16 cellular contexts compared by ENCODE assay signal in genomic region chr9:22241024-22241423, GRCh38.
A peak's percentile ranks its signal among the peaks of the same experiment; 100 is the strongest.
DNase-seq lines count a peak whose midpoint lies in the region; ATAC-seq, FAIRE-seq and TF ChIP-seq lines count a peak whose summit lies in the region.
"Had no signal": no experiment of that assay in that cellular context is flagged by ENCODE, and none has a peak within 500 bp of the region (broad histone marks: within the 10 kb centered on the region; RNA-seq: fewer than 3 reads in every experiment).

No MANE protein-coding gene starts in this region.

- H3K36me3 Mint-ChIP-seq in activated T-cell treated with anti-CD3 and anti-CD28 coated beads, Interleukin-2, amount 50 U/mL, for 72 hours (ENCODE audit: insufficient read depth in 2 of 2), result no peaks in the 10 kb centered on the region
- H3K36me3 Mint-ChIP-seq in stimulated activated naive B cell treated with anti-CD40 and anti-IgM and Interleukin-4, amounts not matched to agents 10 μg/mL and 1 μg/mL and 100 μg/mL, for 72 hours, result no peaks in the 10 kb centered on the region
- H3K36me3 Mint-ChIP-seq: T-cell had no signal

- H3K27ac Mint-ChIP-seq in activated T-cell treated with anti-CD3 and anti-CD28 coated beads, Interleukin-2, amount 50 U/mL, for 72 hours, result no peak overlapping the region
- H3K27ac Mint-ChIP-seq in stimulated activated naive B cell treated with anti-CD40 and anti-IgM and Interleukin-4, amounts not matched to agents 10 μg/mL and 1 μg/mL and 100 μg/mL, for 72 hours, result peak overlapping the region; percentile 1
- H3K27ac Mint-ChIP-seq: T-cell had no signal

- peak overlapping the region; percentile 46 for H3K9ac ChIP-seq in MM.1S (ENCODE audit: low read length)

- no peaks in the 10 kb centered on the region for H4K20me1 ChIP-seq in MM.1S (ENCODE audit: insufficient read depth, low read length)

- peak; percentile 24 to 32 for ATAC-seq in activated T-cell treated with anti-CD3 and anti-CD28 coated beads, Interleukin-2, amount 50 U/mL, for 72 hours (replicated peaks in 1 of 2)
- peak; percentile 35 for ATAC-seq in stimulated activated naive B cell treated with anti-CD40 and anti-IgM and Interleukin-4, amounts not matched to agents 10 μg/mL and 1 μg/mL and 100 μg/mL, for 72 hours (replicated peaks)
- ATAC-seq in HG03039 (IDR thresholded peaks at IDR 0.05; ENCODE audit: unreplicated experiment), result no peak

- no peaks in the 10 kb centered on the region for H3K9me2 ChIP-seq in MM.1S (replicated peaks; ENCODE audit: insufficient read depth, low read length)

- no peak overlapping the region for H3K4me3 Mint-ChIP-seq in activated T-cell treated with anti-CD3 and anti-CD28 coated beads, Interleukin-2, amount 50 U/mL, for 72 hours
- peak overlapping the region in 1 of 2 donors; percentile 20 for H3K4me3 Mint-ChIP-seq in stimulated activated naive B cell treated with anti-CD40 and anti-IgM and Interleukin-4, amounts not matched to agents 10 μg/mL and 1 μg/mL and 100 μg/mL, for 72 hours
- H3K4me3 Mint-ChIP-seq: neural crest cell, T-cell had no signal

- H3K27me3 ChIP-seq in MM.1S (replicated peaks; ENCODE audit: insufficient read depth, low read length) (no peaks in the 10 kb centered on the region), bronchial epithelial cell (ENCODE audit: control insufficient read depth, insufficient read depth, low read length) (no peaks in the 10 kb centered on the region)
- H3K27me3 ChIP-seq: dorsolateral prefrontal cortex had no signal

- H3K9me3 Mint-ChIP-seq in activated T-cell treated with anti-CD3 and anti-CD28 coated beads, Interleukin-2, amount 50 U/mL, for 72 hours, result no peaks in the 10 kb centered on the region
- no peaks in the 10 kb centered on the region for H3K9me3 Mint-ChIP-seq in stimulated activated naive B cell treated with anti-CD40 and anti-IgM and Interleukin-4, amounts not matched to agents 10 μg/mL and 1 μg/mL and 100 μg/mL, for 72 hours
- H3K9me3 Mint-ChIP-seq: neural crest cell, T-cell had no signal

- H3K36me3 ChIP-seq in MM.1S (replicated peaks; ENCODE audit: insufficient read depth, low read length), result no peaks in the 10 kb centered on the region
- no peaks in the 10 kb centered on the region for H3K36me3 ChIP-seq in bronchial epithelial cell (ENCODE audit: control insufficient read depth, insufficient read depth, low read length)

- H3K4me3 ChIP-seq in MM.1S (ENCODE audit: low read length) (no peak overlapping the region; the same call in 1 of the 2 replicates), bronchial epithelial cell (ENCODE audit: low read depth, low read length) (no peak overlapping the region)
- H3K4me3 ChIP-seq: dorsolateral prefrontal cortex had no signal

- no peak for TF ChIP-seq CTCF in MM.1S (IDR thresholded peaks at IDR 0.05; ENCODE audit: low read length)
- no peak for TF ChIP-seq CTCF in bronchial epithelial cell (IDR thresholded peaks at IDR 0.05; ENCODE audit: insufficient read depth, low read length, severe bottlenecking)

- DNase-seq in activated T-cell treated with anti-CD3 and anti-CD28 coated beads, Interleukin-2, amount 50 U/mL, for 72 hours, result no peak
- no peak for DNase-seq in activated T-cell treated with anti-CD3 and anti-CD28 coated beads, Interleukin-2, amount 50 U/mL, for 48 hours
- DNase-seq in MM.1S (no peak), bronchial epithelial cell (ENCODE audit: low read depth) (peak; percentile 42), NCI-H2196 (lab: John Stamatoyannopoulos, UW; ENCODE audit: unreplicated experiment) (no peak), mesenteric fat pad (ENCODE audit: low spot score) (no peak)
- no peak for DNase-seq in stimulated activated naive B cell treated with anti-CD40 and anti-IgM and Interleukin-4, amounts not matched to agents 10 μg/mL and 1 μg/mL and 100 μg/mL, for 72 hours
- DNase-seq: activated CD4-positive, alpha-beta T cell treated with anti-CD3 and anti-CD28 coated beads for 1 hour; activated T-cell treated with anti-CD3 and anti-CD28 coated beads, Interleukin-2, amount 50 U/mL, for 1 hour; aorta; dorsolateral prefrontal cortex; NCI-H1105 treated with DMSO at 0.1 percent for 48 hours; T-cell had no signal

- H3K79me2 ChIP-seq in MM.1S (ENCODE audit: low read length), result no peaks in the 10 kb centered on the region

- no peak for FAIRE-seq in bronchial epithelial cell (lab: Jason Lieb, UNC)
- FAIRE-seq: D721Med had no signal

- H3K27ac ChIP-seq in MM.1S (ENCODE audit: low read length), result peak overlapping the region; percentile 96
- H3K27ac ChIP-seq: dorsolateral prefrontal cortex had no signal

- H3K27me3 Mint-ChIP-seq in activated T-cell treated with anti-CD3 and anti-CD28 coated beads, Interleukin-2, amount 50 U/mL, for 72 hours (ENCODE audit: low read depth), result peaks cover 43% of the 10 kb centered on the region
- H3K27me3 Mint-ChIP-seq in stimulated activated naive B cell treated with anti-CD40 and anti-IgM and Interleukin-4, amounts not matched to agents 10 μg/mL and 1 μg/mL and 100 μg/mL, for 72 hours, result no peaks in the 10 kb centered on the region
- H3K27me3 Mint-ChIP-seq: T-cell had no signal

- peaks cover 52% of the 10 kb centered on the region for H3K4me1 Mint-ChIP-seq in activated T-cell treated with anti-CD3 and anti-CD28 coated beads, Interleukin-2, amount 50 U/mL, for 72 hours (ENCODE audit: low read depth)
- peaks cover 47 to 77% of the 10 kb centered on the region in 2 donors for H3K4me1 Mint-ChIP-seq in stimulated activated naive B cell treated with anti-CD40 and anti-IgM and Interleukin-4, amounts not matched to agents 10 μg/mL and 1 μg/mL and 100 μg/mL, for 72 hours
- H3K4me1 Mint-ChIP-seq: neural crest cell had no signal

- H3K4me1 ChIP-seq in MM.1S (ENCODE audit: low read length), result peaks cover 58% of the 10 kb centered on the region

- peaks cover 59% of the 10 kb centered on the region for H3F3A ChIP-seq in MM.1S (ENCODE audit: insufficient read depth, low read length)

- H3K4me2 ChIP-seq in MM.1S (ENCODE audit: low read depth, low read length), result peak overlapping the region; percentile 40

- no peaks in the 10 kb centered on the region for H3K9me3 ChIP-seq in MM.1S (replicated peaks; ENCODE audit: insufficient read depth, low read length)

- no peak overlapping the region for H2AFZ ChIP-seq in MM.1S (ENCODE audit: low read length)
